Comparison of ENCODE assay signal across 21 cellular contexts in genomic region chr20:9374068-9374467, GRCh38.
DNase-seq lines count a peak whose midpoint lies in the region; ATAC-seq and TF ChIP-seq lines count a peak whose summit lies in the region.
"Had no signal": no experiment of that assay in that cellular context is flagged by ENCODE, and none has a peak within 500 bp of the region (broad histone marks: within the 10 kb centered on the region; RNA-seq: fewer than 3 reads in every experiment).

No MANE protein-coding gene starts in this region.

- peak overlapping the region; percentile 14 for H2AK5ac ChIP-seq in H9 (ENCODE audit: insufficient read length, low read length)

- H3K36me3 Mint-ChIP-seq in H9 (ENCODE audit: insufficient read depth in 1 of 3, low read depth in 3 of 3) (no peaks in the 10 kb centered on the region; a peak in 2 of 7 replicates), glutamatergic neuron (ENCODE audit: unreplicated experiment) (peaks cover 7% of the 10 kb centered on the region)
- H3K36me3 Mint-ChIP-seq: CD8-positive, alpha-beta T cell; natural killer cell had no signal

- no peak overlapping the region for H3K4me2 ChIP-seq in H9 (ENCODE audit: insufficient read depth, insufficient read length, low read length)
- no peak overlapping the region for H3K4me2 ChIP-seq in fibroblast of lung (ENCODE audit: extremely low read depth, insufficient read depth, low read length)

- no peaks in the 10 kb centered on the region; the same call in 1 of the 2 replicates for H3K4me1 ChIP-seq in H9 (ENCODE audit: insufficient read depth, low read length)
- no peaks in the 10 kb centered on the region for H3K4me1 ChIP-seq in fibroblast of lung (ENCODE audit: control insufficient read depth, extremely low read depth, insufficient read depth, low read length)
- H3K4me1 ChIP-seq: left lung, right lobe of liver, transverse colon had no signal

- no peak overlapping the region for H2AFZ ChIP-seq in H9 (ENCODE audit: low read length)
- H2AFZ ChIP-seq in fibroblast of lung (ENCODE audit: low read length), result no peak overlapping the region

- H3K9ac ChIP-seq in H9 (ENCODE audit: extremely low read depth, insufficient read length, low read length) (no peak overlapping the region), fibroblast of lung (ENCODE audit: insufficient read depth, low read length) (no peak overlapping the region)

- no peaks in the 10 kb centered on the region for H3K36me3 ChIP-seq in fibroblast of lung (ENCODE audit: control insufficient read depth, insufficient read depth, low read length)
- H3K36me3 ChIP-seq: left lung, right lobe of liver, transverse colon had no signal

- no peak overlapping the region for H2BK5ac ChIP-seq in H9 (ENCODE audit: insufficient read length, low read length)

- H3K56ac ChIP-seq in H9 (ENCODE audit: insufficient read length, low read depth, low read length), result no peak overlapping the region

- H3K14ac ChIP-seq in H9 (ENCODE audit: insufficient read depth, low read length), result no peak overlapping the region

- H3K79me1 ChIP-seq in H9 (ENCODE audit: insufficient read depth, low read depth, low read length, poor library complexity, severe bottlenecking), result no peaks in the 10 kb centered on the region

- no peak overlapping the region for H2BK15ac ChIP-seq in H9 (ENCODE audit: low read depth, low read length)

- H3K27ac Mint-ChIP-seq in H9 (peak overlapping the region; percentile 0 to 15 (median 6); a peak in 4 of 7 replicates), glutamatergic neuron (ENCODE audit: unreplicated experiment) (no peak overlapping the region)
- H3K27ac Mint-ChIP-seq: activated CD4-positive, alpha-beta T cell treated with anti-CD3 and anti-CD28 coated beads, Interleukin-2, amount 10 ng/mL, durations not matched to agents 24 days and 14 days; CD8-positive, alpha-beta T cell; dendritic cell treated with granulocyte-macrophage colony-stimulating factor and Interleukin-4, amounts not matched to agents 40 ng/mL and 50 ng/mL, for 4 days; natural killer cell; stimulated activated naive CD8-positive, alpha-beta T cell treated with anti-CD3 and anti-CD28 coated beads, Interleukin-15, amount 100 ng/mL, for 72 hours; T-helper 17 cell had no signal

- H3K4me3 ChIP-seq in fibroblast of lung (replicated peaks in 1 of 4; ENCODE audit: control extremely low read depth in 1 of 4, insufficient read depth in 1 of 4, low read depth in 3 of 4, low read length in 4 of 4), result no peak overlapping the region
- H3K4me3 ChIP-seq: K562, left lung, right lobe of liver, transverse colon had no signal

- H2BK12ac ChIP-seq in H9 (ENCODE audit: insufficient read length, low read depth, low read length), result no peak overlapping the region

- no peak overlapping the region for H4K5ac ChIP-seq in H9 (ENCODE audit: insufficient read length, low read depth, low read length)

- H3K27me3 Mint-ChIP-seq in H9 (ENCODE audit: low read depth) (no peaks in the 10 kb centered on the region), glutamatergic neuron (ENCODE audit: unreplicated experiment) (no peaks in the 10 kb centered on the region)
- H3K27me3 Mint-ChIP-seq: activated CD4-positive, alpha-beta T cell treated with anti-CD3 and anti-CD28 coated beads, Interleukin-2, amount 10 ng/mL, durations not matched to agents 24 days and 14 days; dendritic cell treated with granulocyte-macrophage colony-stimulating factor and Interleukin-4, amounts not matched to agents 40 ng/mL and 50 ng/mL, for 4 days; stimulated activated naive CD8-positive, alpha-beta T cell treated with anti-CD3 and anti-CD28 coated beads, Interleukin-15, amount 100 ng/mL, for 72 hours had no signal

- H3K27ac ChIP-seq in H9 (ENCODE audit: insufficient read length, low read depth, low read length) (no peak overlapping the region), VCaP (peak overlapping the region; percentile 20), fibroblast of lung (ENCODE audit: insufficient read depth, low read length) (no peak overlapping the region)
- H3K27ac ChIP-seq: left lung, right lobe of liver, transverse colon had no signal

- no peak overlapping the region for H3K4me3 Mint-ChIP-seq in H9
- no peak overlapping the region for H3K4me3 Mint-ChIP-seq in glutamatergic neuron (ENCODE audit: unreplicated experiment)
- H3K4me3 Mint-ChIP-seq: activated CD4-positive, alpha-beta T cell treated with anti-CD3 and anti-CD28 coated beads, Interleukin-2, amount 10 ng/mL, durations not matched to agents 24 days and 14 days; CD8-positive, alpha-beta T cell; dendritic cell treated with granulocyte-macrophage colony-stimulating factor and Interleukin-4, amounts not matched to agents 40 ng/mL and 50 ng/mL, for 4 days; natural killer cell; stimulated activated naive CD8-positive, alpha-beta T cell treated with anti-CD3 and anti-CD28 coated beads, Interleukin-15, amount 100 ng/mL, for 72 hours; T-helper 17 cell had no signal

- H3K9me3 Mint-ChIP-seq in H9 (no peaks in the 10 kb centered on the region), glutamatergic neuron (ENCODE audit: unreplicated experiment) (no peaks in the 10 kb centered on the region)
- H3K9me3 Mint-ChIP-seq: activated CD4-positive, alpha-beta T cell treated with anti-CD3 and anti-CD28 coated beads, Interleukin-2, amount 10 ng/mL, durations not matched to agents 24 days and 14 days; CD8-positive, alpha-beta T cell; dendritic cell treated with granulocyte-macrophage colony-stimulating factor and Interleukin-4, amounts not matched to agents 40 ng/mL and 50 ng/mL, for 4 days; natural killer cell; stimulated activated naive CD8-positive, alpha-beta T cell treated with anti-CD3 and anti-CD28 coated beads, Interleukin-15, amount 100 ng/mL, for 72 hours had no signal

- H3K23ac ChIP-seq in H9 (ENCODE audit: insufficient read length, low read depth, low read length), result no peak overlapping the region

- H3K9me3 ChIP-seq in H9 (ENCODE audit: control insufficient read depth, low read depth, low read length) (no peaks in the 10 kb centered on the region), fibroblast of lung (ENCODE audit: control insufficient read depth, insufficient read depth, low read depth, low read length) (no peaks in the 10 kb centered on the region)
- H3K9me3 ChIP-seq: left lung, right lobe of liver, transverse colon had no signal

- 100% methylated on average over 2 of the region's 5 CpGs for WGBS in H9 (ENCODE audit: extremely low coverage, insufficient read length, low lambda C conversion rate)

- H4K20me1 ChIP-seq in H9 (ENCODE audit: control insufficient read depth, insufficient read depth, insufficient read length), result no peaks in the 10 kb centered on the region
- H4K20me1 ChIP-seq in fibroblast of lung (ENCODE audit: control insufficient read depth, extremely low read depth, insufficient read depth, low read length), result no peaks in the 10 kb centered on the region

- no peak overlapping the region for H4K8ac ChIP-seq in H9 (replicated peaks; ENCODE audit: insufficient read length, low read depth, low read length)

- peaks cover 21 to 30% of the 10 kb centered on the region in 2 experiments for H3K4me1 Mint-ChIP-seq in H9
- no peaks in the 10 kb centered on the region for H3K4me1 Mint-ChIP-seq in glutamatergic neuron (ENCODE audit: low read depth, unreplicated experiment)
- H3K4me1 Mint-ChIP-seq: activated CD4-positive, alpha-beta T cell treated with anti-CD3 and anti-CD28 coated beads, Interleukin-2, amount 10 ng/mL, durations not matched to agents 24 days and 14 days; natural killer cell; stimulated activated naive CD8-positive, alpha-beta T cell treated with anti-CD3 and anti-CD28 coated beads, Interleukin-15, amount 100 ng/mL, for 72 hours; T-helper 17 cell had no signal

- TF ChIP-seq CTCF in H9 (conservative IDR thresholded peaks at IDR 0.05), result no peak
- TF ChIP-seq CTCF in VCaP (conservative IDR thresholded peaks at IDR 0.05), result no peak
- no peak for TF ChIP-seq CTCF in fibroblast of lung (conservative IDR thresholded peaks at IDR 0.05 in 1 of 2, IDR thresholded peaks at IDR 0.05 in 1 of 2; ENCODE audit: low read depth in 1 of 2, low read length in 2 of 2)
- no peak for TF ChIP-seq CTCF in glutamatergic neuron (IDR thresholded peaks at IDR 0.05; ENCODE audit: partially characterized antibody, unreplicated experiment)

- no peaks in the 10 kb centered on the region for H3K27me3 ChIP-seq in H9 (ENCODE audit: insufficient read depth, low read length)
- H3K27me3 ChIP-seq in fibroblast of lung (ENCODE audit: control insufficient read depth, insufficient read depth, low read length), result no peaks in the 10 kb centered on the region
- H3K27me3 ChIP-seq: left lung, transverse colon had no signal

- DNase-seq in H9 (no peak), fibroblast of lung (ENCODE audit: low read depth in 2 of 2) (peak; percentile 56 to 65), renal cortical epithelial cell (ENCODE audit: low read depth) (peak; percentile 15), LoVo (ENCODE audit: low spot score) (no peak), glutamatergic neuron (no peak)
- DNase-seq: activated CD4-positive, alpha-beta T cell treated with anti-CD3 and anti-CD28 coated beads, Interleukin-2, amount 10 ng/mL, durations not matched to agents 24 days and 14 days; activated naive CD4-positive, alpha-beta T cell; activated T-cell treated with anti-CD3 and anti-CD28 coated beads, Interleukin-2, amount 50 U/mL, for 48 hours; CD8-positive, alpha-beta T cell; left lung; natural killer cell; NCI-H1436 treated with DMSO at 0.1 percent for 48 hours; NCI-H524; right lobe of liver; stimulated activated naive CD8-positive, alpha-beta T cell treated with anti-CD3 and anti-CD28 coated beads, Interleukin-15, amount 100 ng/mL, for 72 hours; T-helper 17 cell; transverse colon had no signal

- H2BK120ac ChIP-seq in H9 (ENCODE audit: low read depth, low read length, poor library complexity, severe bottlenecking), result no peak overlapping the region

- no peak for ATAC-seq in GM19023 (IDR thresholded peaks at IDR 0.05; ENCODE audit: unreplicated experiment)
- ATAC-seq: CD8-positive, alpha-beta T cell; K562; left lung; natural killer cell; right lobe of liver; stimulated activated naive CD8-positive, alpha-beta T cell treated with anti-CD3 and anti-CD28 coated beads, Interleukin-15, amount 100 ng/mL, for 72 hours; T-helper 17 cell had no signal

- H3K23me2 ChIP-seq in H9 (ENCODE audit: insufficient read length, low read depth, low read length, poor library complexity, severe bottlenecking), result no peaks in the 10 kb centered on the region

- no peak overlapping the region for H2BK20ac ChIP-seq in H9 (ENCODE audit: low read depth, low read length, poor library complexity, severe bottlenecking)

- no peak overlapping the region for H4K91ac ChIP-seq in H9 (ENCODE audit: insufficient read length, low read depth, low read length)

- H3K4ac ChIP-seq in H9 (ENCODE audit: low read depth, low read length), result no peak overlapping the region

- H3T11ph ChIP-seq in H9 (ENCODE audit: low read length), result no peak overlapping the region

- no peak overlapping the region for H3K18ac ChIP-seq in H9 (ENCODE audit: insufficient read length, low read depth, low read length)

- H3K79me2 ChIP-seq in H9 (ENCODE audit: insufficient read depth, low read length) (no peaks in the 10 kb centered on the region), fibroblast of lung (ENCODE audit: control insufficient read depth, insufficient read depth, low read length) (no peaks in the 10 kb centered on the region)

Comparison
In these comparisons a context has a peak if more than half of its experiments do, and no peak if none do; other contexts are left out.
1. DNase-seq: peak in fibroblast of lung (2 of 2) and renal cortical epithelial cell (single experiment); none in H9 (single experiment), LoVo (single experiment) and glutamatergic neuron (single experiment).